Comparison of ENCODE assay signal across 8 cellular contexts in the genomic region with DNA sequence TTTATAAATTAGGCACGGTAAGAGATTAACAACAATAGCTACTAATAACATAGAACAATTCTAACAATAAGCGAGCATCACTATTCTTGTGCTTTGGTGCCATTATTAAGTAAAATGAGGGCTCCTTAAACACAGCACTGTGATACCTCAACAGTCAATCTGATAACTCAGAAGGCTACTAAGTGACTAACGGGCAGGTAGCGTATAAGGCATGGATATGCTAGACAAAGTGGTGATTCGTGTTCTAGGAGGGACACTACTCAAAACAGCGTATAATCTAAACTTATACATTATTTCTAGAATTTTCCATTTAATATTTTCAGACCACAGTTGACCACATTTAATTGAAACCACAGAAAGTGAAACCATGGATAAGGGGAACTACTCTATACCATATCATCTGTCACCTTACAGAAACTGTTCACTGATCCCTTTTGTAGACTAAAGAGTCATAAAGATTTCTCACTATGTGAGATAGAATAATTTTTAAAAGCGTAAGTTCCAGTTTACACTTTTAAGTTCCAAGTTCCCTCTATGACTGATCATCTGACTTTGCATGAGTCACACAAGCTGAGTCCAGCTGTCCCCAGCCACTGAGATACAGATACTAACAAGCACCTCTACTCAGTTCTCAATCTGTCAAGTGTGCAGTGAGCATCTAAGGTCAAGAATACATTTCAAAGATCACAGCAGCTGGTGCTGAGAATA.
A peak's percentile ranks its signal among the peaks of the same experiment; 100 is the strongest.
DNase-seq lines count a peak whose midpoint lies in the region; ATAC-seq, FAIRE-seq and TF ChIP-seq lines count a peak whose summit lies in the region.
"Not testable (repeated sequence)": the region's sequence is repeated elsewhere in the genome, so short reads cannot be mapped to it uniquely, and the experiment has no call there.

No MANE protein-coding gene starts in this region.

- FAIRE-seq in RCC 7860 (lab: Jason Lieb, UNC), result peak; percentile 8
- FAIRE-seq in endothelial cell of umbilical vein (lab: Jason Lieb, UNC), result not testable (repeated sequence)

- not testable (repeated sequence) for TF ChIP-seq CTCF in endothelial cell of umbilical vein (IDR thresholded peaks at IDR 0.05; ENCODE audit: extremely low read depth in 1 of 2, insufficient read depth in 1 of 2, low read depth in 1 of 2, low read length in 2 of 2); right lobe of liver (IDR thresholded peaks at IDR 0.05)

- H3K9me1 ChIP-seq in endothelial cell of umbilical vein (replicated peaks; ENCODE audit: control insufficient read depth, extremely low read depth, insufficient read depth, low read length), result not testable (repeated sequence)

- H3K9ac ChIP-seq in endothelial cell of umbilical vein (replicated peaks; ENCODE audit: extremely low read depth, insufficient read depth, low read length), result not testable (repeated sequence)

- H3K36me3 ChIP-seq in endothelial cell of umbilical vein (ENCODE audit: control insufficient read depth in 2 of 2, extremely low read depth in 1 of 2, insufficient read depth in 2 of 2, low read length in 2 of 2); right lobe of liver: not testable (repeated sequence)

- TF ChIP-seq POLR2A in endothelial cell of umbilical vein (IDR thresholded peaks at IDR 0.05; ENCODE audit: low read depth, low read length); right lobe of liver (IDR thresholded peaks at IDR 0.05): not testable (repeated sequence)

- not testable (repeated sequence) for H3K4me1 ChIP-seq in endothelial cell of umbilical vein (ENCODE audit: control insufficient read depth, extremely low read depth, insufficient read depth, low read length); right lobe of liver

- WGBS in right lobe of liver (ENCODE audit: insufficient coverage, low coverage, low lambda C conversion rate, missing lambda C conversion rate), result 59% methylated on average over 6 of the region's 7 CpGs

- not testable (repeated sequence) for H3K9me3 ChIP-seq in endothelial cell of umbilical vein (replicated peaks; ENCODE audit: control insufficient read depth, insufficient read depth, low read length); right lobe of liver

- peak; percentile 96 for ATAC-seq in GM18502 (IDR thresholded peaks at IDR 0.05; ENCODE audit: poor library complexity, unreplicated experiment)
- peak; percentile 92 for ATAC-seq in GM19463 (IDR thresholded peaks at IDR 0.05; ENCODE audit: unreplicated experiment)
- peak; percentile 82 for ATAC-seq in HG02763 (IDR thresholded peaks at IDR 0.05; ENCODE audit: unreplicated experiment)
- ATAC-seq in HG03342 (IDR thresholded peaks at IDR 0.05; ENCODE audit: unreplicated experiment), result peak; percentile 90
- peak; percentile 24 to 83 (median 50) for ATAC-seq in right lobe of liver
- peak; percentile 79 for ATAC-seq in stimulated activated naive CD8-positive, alpha-beta T cell treated with anti-CD3 and anti-CD28 coated beads, Interleukin-15, Interleukin-2, amounts not matched to agents 100 U/mL and 50 U/mL, for 24 hours

- BruUV-seq in endothelial cell of umbilical vein (replicated peaks; lab: Mats Ljungman, UMichigan), result not testable (repeated sequence)

- DNase-seq in RCC 7860 (ENCODE audit: low spot score); right lobe of liver; stimulated activated naive CD8-positive, alpha-beta T cell treated with anti-CD3 and anti-CD28 coated beads, Interleukin-15, Interleukin-2, amounts not matched to agents 100 U/mL and 50 U/mL, for 24 hours: not testable (repeated sequence)
- DNase-seq in endothelial cell of umbilical vein (ENCODE audit: low read depth, low spot score), result peak; percentile 35

- not testable (repeated sequence) for H3K4me3 ChIP-seq in endothelial cell of umbilical vein (replicated peaks in 1 of 3; ENCODE audit: insufficient read depth in 1 of 3, low read depth in 1 of 3, low read length in 3 of 3); right lobe of liver

- intact Hi-C loops in endothelial cell of umbilical vein (cut with micrococcal nuclease); right lobe of liver (cut with DNase I): not testable (repeated sequence)

- H4K20me1 ChIP-seq in endothelial cell of umbilical vein (replicated peaks; ENCODE audit: control insufficient read depth, extremely low read depth, insufficient read depth, low read length), result not testable (repeated sequence)

- H2AFZ ChIP-seq in endothelial cell of umbilical vein (ENCODE audit: low read depth, low read length), result not testable (repeated sequence)

- not testable (repeated sequence) for H3K4me2 ChIP-seq in endothelial cell of umbilical vein (ENCODE audit: insufficient read depth, low read length)

- not testable (repeated sequence) for H3K27ac ChIP-seq in endothelial cell of umbilical vein (ENCODE audit: insufficient read depth, low read depth, low read length); right lobe of liver

- H3K79me2 ChIP-seq in endothelial cell of umbilical vein (ENCODE audit: control insufficient read depth, insufficient read depth, low read length), result not testable (repeated sequence)

- POLR2A ChIA-PET in endothelial cell of umbilical vein (lab: Charles Lee), result not testable (repeated sequence)

- not testable (repeated sequence) for H3K27me3 ChIP-seq in endothelial cell of umbilical vein (ENCODE audit: control insufficient read depth in 2 of 2, insufficient read depth in 2 of 2, low read length in 2 of 2); right lobe of liver

- CTCF ChIA-PET in endothelial cell of umbilical vein (lab: Charles Lee), result not testable (repeated sequence)

- dilution Hi-C loops in endothelial cell of umbilical vein (cut with MboI; ENCODE audit: extremely low pct_ligation_motif_present, low sequenced_read_pairs), result not testable (repeated sequence)

TF ChIP-seq in endothelial cell of umbilical vein, 7 proteins besides CTCF, POLR2A, EP300 and RAD21:
- TF ChIP-seq JUN (IDR thresholded peaks at IDR 0.05; ENCODE audit: borderline replicate concordance, insufficient read depth, insufficient read length, low read depth) (peak; percentile 36), FOS (IDR thresholded peaks at IDR 0.05; ENCODE audit: borderline replicate concordance, insufficient read depth, low read length) (peak; percentile 56)
